In the genomic region with DNA sequence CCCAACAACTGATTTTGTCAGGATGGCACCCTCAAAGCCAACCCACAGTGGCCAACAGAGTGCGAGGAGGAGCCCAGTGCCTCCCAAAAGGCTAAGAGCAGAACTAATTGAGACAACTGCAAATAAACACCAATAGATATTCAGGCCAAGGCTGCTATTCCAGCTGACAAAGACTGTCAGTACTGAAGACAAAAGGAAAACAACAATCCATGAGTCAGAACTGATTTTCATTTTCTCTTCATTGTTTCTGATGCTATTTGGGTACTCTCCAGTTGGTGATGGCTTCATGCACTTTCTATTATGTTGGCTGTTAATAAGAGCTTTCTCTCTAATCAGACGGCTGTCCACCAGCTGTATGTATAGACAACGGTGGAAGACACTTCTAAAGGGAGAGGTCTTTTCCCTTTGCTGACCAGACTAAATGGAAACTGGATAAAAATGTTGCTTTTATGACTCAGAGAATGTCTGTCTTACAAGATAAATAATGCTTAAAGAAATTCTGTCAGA, we compare ENCODE assay signal across 14 cellular contexts.
DNase-seq lines count a peak whose midpoint lies in the region; TF ChIP-seq lines count a peak whose summit lies in the region.
"Had no signal": no experiment of that assay in that cellular context is flagged by ENCODE, and none has a peak within 500 bp of the region (broad histone marks: within the 10 kb centered on the region; RNA-seq: fewer than 3 reads in every experiment).

No MANE protein-coding gene starts in this region.

- no peak overlapping the region for H3K4me3 ChIP-seq in cardiac fibroblast (replicated peaks in 1 of 2; ENCODE audit: low read depth in 2 of 2, low read length in 2 of 2)
- H3K4me3 ChIP-seq: BLaER1 treated with 17β-estradiol and CSF1 and Interleukin-3, amounts not matched to agents 10 nM and 100 nM; K562; vagina had no signal

- no peaks in the 10 kb centered on the region for H3K9me3 Mint-ChIP-seq in mesothelial cell of epicardium
- H3K9me3 Mint-ChIP-seq: activated naive CD8-positive, alpha-beta T cell treated with anti-CD3 and anti-CD28 coated beads, Interleukin-2, amount 10 ng/mL, durations not matched to agents 7 days and 5 days had no signal

- peak overlapping the region; percentile 72 for H3K27ac Mint-ChIP-seq in mesothelial cell of epicardium
- H3K27ac Mint-ChIP-seq: activated CD8-positive, alpha-beta T cell treated with anti-CD3 and anti-CD28 coated beads, Interleukin-2, amount 10 ng/mL, durations not matched to agents 7 days and 5 days; activated naive CD8-positive, alpha-beta T cell treated with anti-CD3 and anti-CD28 coated beads, Interleukin-2, amount 10 ng/mL, durations not matched to agents 7 days and 5 days had no signal

- no peak overlapping the region for H3K4me3 Mint-ChIP-seq in mesothelial cell of epicardium
- H3K4me3 Mint-ChIP-seq: activated CD8-positive, alpha-beta T cell treated with anti-CD3 and anti-CD28 coated beads, Interleukin-2, amount 10 ng/mL, durations not matched to agents 7 days and 5 days; activated naive CD8-positive, alpha-beta T cell treated with anti-CD3 and anti-CD28 coated beads, Interleukin-2, amount 10 ng/mL, durations not matched to agents 7 days and 5 days had no signal

- DNase-seq in EH (ENCODE audit: low read depth) (peak; percentile 55), LHCN-M2 (ENCODE audit: low read depth) (peak; percentile 86), cardiac fibroblast (ENCODE audit: low read depth in 2 of 2) (peak; percentile 56 to 72), mesothelial cell of epicardium (ENCODE audit: low spot score in 2 of 2, unreplicated experiment in 2 of 2) (no peak), HT-29 (ENCODE audit: low spot score) (no peak), DMS153 (lab: John Stamatoyannopoulos, UW) (no peak), NCI-H526 (lab: John Stamatoyannopoulos, UW) (no peak), COLO668 (lab: John Stamatoyannopoulos, UW; ENCODE audit: unreplicated experiment) (no peak)
- DNase-seq: activated CD8-positive, alpha-beta T cell treated with anti-CD3 and anti-CD28 coated beads, Interleukin-2, amount 10 ng/mL, durations not matched to agents 7 days and 5 days; activated naive CD8-positive, alpha-beta T cell treated with anti-CD3 and anti-CD28 coated beads, Interleukin-2, amount 10 ng/mL, durations not matched to agents 7 days and 5 days; right cardiac atrium had no signal

- no peaks in the 10 kb centered on the region for H3K27me3 Mint-ChIP-seq in mesothelial cell of epicardium (ENCODE audit: low read depth)
- H3K27me3 Mint-ChIP-seq: activated naive CD8-positive, alpha-beta T cell treated with anti-CD3 and anti-CD28 coated beads, Interleukin-2, amount 10 ng/mL, durations not matched to agents 7 days and 5 days had no signal

- peaks cover 12% of the 10 kb centered on the region for H3K36me3 Mint-ChIP-seq in mesothelial cell of epicardium
- H3K36me3 Mint-ChIP-seq: activated naive CD8-positive, alpha-beta T cell treated with anti-CD3 and anti-CD28 coated beads, Interleukin-2, amount 10 ng/mL, durations not matched to agents 7 days and 5 days had no signal

- peaks cover 17% of the 10 kb centered on the region for H3K4me1 Mint-ChIP-seq in mesothelial cell of epicardium
- H3K4me1 Mint-ChIP-seq: activated naive CD8-positive, alpha-beta T cell treated with anti-CD3 and anti-CD28 coated beads, Interleukin-2, amount 10 ng/mL, durations not matched to agents 7 days and 5 days had no signal

- no peak for TF ChIP-seq CTCF in cardiac fibroblast (IDR thresholded peaks at IDR 0.05; ENCODE audit: low read depth, low read length)
- TF ChIP-seq CTCF in mesothelial cell of epicardium (IDR thresholded peaks at IDR 0.05; ENCODE audit: unreplicated experiment): no peak

Comparison
In these comparisons a context has a peak if more than half of its experiments do, and no peak if none do; other contexts are left out.
1. DNase-seq: peak in EH (single experiment), LHCN-M2 (single experiment) and cardiac fibroblast (2 of 2); none in mesothelial cell of epicardium (0 of 2), HT-29 (single experiment), DMS153 (single experiment), NCI-H526 (0 of 2) and COLO668 (single experiment).